ENCODE assay signal across 8 cellular contexts in the genomic region with DNA sequence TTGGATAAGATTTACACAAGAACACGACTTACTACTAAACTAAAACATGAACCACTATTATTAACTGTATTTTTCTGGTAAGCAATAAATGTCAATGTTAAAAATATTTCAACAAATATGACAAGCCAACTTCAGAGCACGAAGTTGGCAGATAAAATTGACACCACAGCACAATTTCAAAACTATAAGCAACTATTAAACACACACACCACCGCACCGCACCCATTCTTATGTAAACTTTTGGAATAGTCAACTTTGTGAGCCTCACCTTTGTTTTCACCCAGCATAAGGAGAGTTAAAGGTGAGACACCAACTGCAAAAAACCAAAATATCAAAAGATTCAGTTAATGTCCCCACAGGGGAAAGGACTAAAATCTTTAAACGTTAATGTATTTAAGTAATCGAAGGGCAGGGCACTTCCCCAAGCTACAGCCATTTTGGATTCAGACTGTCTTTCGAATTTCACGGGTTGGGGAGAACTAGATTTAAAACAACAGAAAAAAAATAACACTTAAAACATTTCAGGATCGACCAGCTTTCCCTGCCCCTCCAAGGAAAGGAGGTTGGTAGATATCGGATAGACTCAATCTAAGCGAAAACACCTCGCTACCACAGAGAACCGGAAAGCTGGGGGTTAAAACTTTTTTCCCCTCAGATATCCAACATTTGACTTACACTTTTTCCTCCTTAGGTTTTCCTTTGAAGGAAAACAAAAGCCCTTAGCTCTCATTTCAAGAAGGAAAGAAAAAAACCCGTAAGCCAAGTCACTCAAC. TPM values are rescaled to one million over a fixed set of nuclear protein-coding genes. Genes with fewer than 3 reads are reported as not detected.
A peak's percentile ranks its signal among the peaks of the same experiment; 100 is the strongest.
DNase-seq lines count a peak whose midpoint lies in the region; ATAC-seq and TF ChIP-seq lines count a peak whose summit lies in the region.

No MANE protein-coding gene starts in this region.

- 0 to 1% (median 1%) methylated on average over 14 of the region's 14 CpGs for WGBS in heart left ventricle, 4 donors

- H3K4me1 ChIP-seq in heart left ventricle: peaks cover 8 to 65% (median 50%) of the 10 kb centered on the region in 12 donors

- H3K27ac ChIP-seq in heart left ventricle: peak overlapping the region; percentile 84 to 99 (median 95)
- peak overlapping the region; percentile 92 for H3K27ac ChIP-seq in SK-N-MC

- intact Hi-C loops in heart left ventricle (cut with DNase I): loop anchor here in 8 of 10 donors (2.0 to 10.0 kb wide), 10 partner anchors 38 to 447 kb away; partner anchors contain the start of genes NASP (in 6 of the 8), PRDX1 (in 3 of the 8), IPP (in 2 of the 8) and MAST2 (in 2 of the 8)
- intact Hi-C loops in Right ventricle myocardium superior (cut with DNase I): loop anchor here (5.0 kb wide), 1 partner anchor 98 kb away; no protein-coding TSS in a partner anchor

- H3K4me3 ChIP-seq in heart left ventricle (peak overlapping the region; percentile 75 to 99 (median 93)), SK-N-MC (peak overlapping the region; percentile 92)

- H3K36me3 ChIP-seq in heart left ventricle (peaks cover 0 to 11% (median 0%) of the 10 kb centered on the region in 9 donors), SK-N-MC (ENCODE audit: insufficient read depth, low read length) (peaks cover 13% of the 10 kb centered on the region)

- H3K27me3 ChIP-seq in heart left ventricle: no peaks in the 10 kb centered on the region

- no peak for TF ChIP-seq POLR2A in heart left ventricle (IDR thresholded peaks at IDR 0.05)

- H3K9me3 ChIP-seq in heart left ventricle (no peaks in the 10 kb centered on the region), SK-N-MC (ENCODE audit: low read depth, low read length) (no peaks in the 10 kb centered on the region)

- no peak for TF ChIP-seq CTCF in heart left ventricle (IDR thresholded peaks at IDR 0.05)

- no peak for DNase-seq in heart left ventricle
- DNase-seq in Right ventricle myocardium superior: no peak
- DNase-seq in SK-N-MC (ENCODE audit: low read depth, low spot score): no peak
- DNase-seq in fibroblast of peridontal ligament (ENCODE audit: extremely low read depth): peak; percentile 29
- peak; percentile 71 for DNase-seq in pons (ENCODE audit: low spot score)
- DNase-seq in midbrain (lab: John Stamatoyannopoulos, UW): no peak
- DNase-seq in SKM-1 (lab: John Stamatoyannopoulos, UW; ENCODE audit: unreplicated experiment): no peak
- DNase-seq in cerebellar cortex (ENCODE audit: low spot score): no peak

- no peak for ATAC-seq in heart left ventricle
- ATAC-seq in Right ventricle myocardium superior (ENCODE audit: poor library complexity): no peak

- H3K9ac ChIP-seq in SK-N-MC (ENCODE audit: insufficient read length): peak overlapping the region; percentile 88

RNA-seq across cellular contexts. Expression of gene GPBP1L1, which starts 0.8 kb away (rescaled TPM):
- total RNA-seq in heart left ventricle (10 to 100 TPM; 73.8 to 94.2 (median 78.1) TPM), Right ventricle myocardium superior (72.6 TPM)
- 10 to 100 TPM; 26.6 to 40.2 TPM for polyA plus RNA-seq in heart left ventricle

RNA-seq across cellular contexts. Expression of gene TMEM69, which starts 2.5 kb away (rescaled TPM):
- total RNA-seq in heart left ventricle (10 to 100 TPM; 20.4 to 38.5 (median 26.3) TPM), Right ventricle myocardium superior (22.1 TPM)
- 10 to 100 TPM; 18.7 to 25.2 TPM for polyA plus RNA-seq in heart left ventricle

Comparison
In these comparisons a context has a peak if more than half of its experiments do, and no peak if none do; other contexts are left out.
1. DNase-seq: peak in fibroblast of peridontal ligament (single experiment) and pons (single experiment); none in heart left ventricle (0 of 5), Right ventricle myocardium superior (single experiment), SK-N-MC (single experiment), midbrain (single experiment), SKM-1 (single experiment) and cerebellar cortex (single experiment).